Comparison of ENCODE assay signal across 9 cellular contexts in the genomic region with DNA sequence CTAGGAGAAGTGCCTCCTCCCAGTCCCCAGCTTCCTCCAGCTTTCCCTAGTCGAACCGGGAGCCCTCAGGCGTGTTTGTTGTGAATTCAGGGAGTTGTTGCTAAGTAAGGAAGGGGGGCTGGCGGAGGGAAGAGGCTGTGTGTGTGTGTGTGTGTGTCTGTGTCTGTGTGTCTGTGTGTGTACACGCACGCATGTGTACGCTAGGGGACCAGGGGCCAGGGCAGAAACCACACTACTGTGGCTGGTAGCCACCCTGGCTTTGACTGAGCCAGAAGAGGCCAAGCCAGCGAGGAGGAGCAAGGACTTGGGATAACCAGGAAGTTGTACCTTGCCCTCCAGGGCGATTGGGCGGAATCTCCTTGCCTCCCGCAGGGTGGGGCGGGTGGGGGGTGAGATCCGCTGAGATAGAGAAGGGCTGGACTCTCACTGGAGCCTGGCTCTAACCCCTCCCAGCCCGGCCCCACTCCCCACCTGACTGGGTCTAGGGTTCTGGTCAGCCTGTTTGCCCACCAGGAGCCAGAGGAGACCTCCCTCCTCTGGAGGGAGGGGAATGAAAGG. TPM values are rescaled to one million over a fixed set of nuclear protein-coding genes. Genes with fewer than 3 reads are reported as not detected.
DNase-seq lines count a peak whose midpoint lies in the region; ATAC-seq and TF ChIP-seq lines count a peak whose summit lies in the region.
"Had no signal": no experiment of that assay in that cellular context is flagged by ENCODE, and none has a peak within 500 bp of the region (broad histone marks: within the 10 kb centered on the region; RNA-seq: fewer than 3 reads in every experiment).

No MANE protein-coding gene starts in this region.

- peak overlapping the region; percentile 98 for H3K27ac Mint-ChIP-seq in WTC11
- peak overlapping the region; percentile 99 for H3K27ac Mint-ChIP-seq in nephron progenitor cell

- peak; percentile 4 for ATAC-seq in WTC11
- no peak for ATAC-seq in HG02571 (IDR thresholded peaks at IDR 0.05; ENCODE audit: unreplicated experiment)
- no peak for ATAC-seq in HG02938 (IDR thresholded peaks at IDR 0.05; ENCODE audit: unreplicated experiment)

- no peaks in the 10 kb centered on the region for H3K36me3 ChIP-seq in esophagus squamous epithelium

- peak overlapping the region in 3 of 4 donors; percentile 29 to 92 (median 78) for H3K4me3 ChIP-seq in esophagus squamous epithelium

- H3K9me3 Mint-ChIP-seq in WTC11 (no peaks in the 10 kb centered on the region), nephron progenitor cell (no peaks in the 10 kb centered on the region)

- TF ChIP-seq CTCF in WTC11 (IDR thresholded peaks at IDR 0.05) (no peak), esophagus squamous epithelium (IDR thresholded peaks at IDR 0.05) (no peak), nephron progenitor cell (IDR thresholded peaks at IDR 0.05) (no peak)

- peak in 2 of 4 donors; percentile 6 to 47 for TF ChIP-seq POLR2A in esophagus squamous epithelium (IDR thresholded peaks at IDR 0.05)

- CTCF ChIA-PET in WTC11 (lab: Charles Lee): interaction anchor here (2.9 kb wide), 1 partner anchor 11 kb away, joined by 34 read pairs; no protein-coding TSS in a partner anchor

- H3K4me3 Mint-ChIP-seq in WTC11 (peak overlapping the region; percentile 46), nephron progenitor cell (peak overlapping the region; percentile 76)

- intact Hi-C loops in esophagus squamous epithelium (cut with DNase I): no loop called here

- H3K27me3 ChIP-seq in esophagus squamous epithelium: no peaks in the 10 kb centered on the region

- H3K4me1 ChIP-seq in esophagus squamous epithelium: peaks cover 95 to 100% (median 99%) of the 10 kb centered on the region in 3 donors

- no peaks in the 10 kb centered on the region for H3K9me3 ChIP-seq in esophagus squamous epithelium

- 16 to 20% methylated on average over 1 to 5 of the region's 14 CpGs for WGBS in esophagus squamous epithelium, 2 donors

- H3K36me3 Mint-ChIP-seq in WTC11 (no peaks in the 10 kb centered on the region), nephron progenitor cell (ENCODE audit: low read depth) (no peaks in the 10 kb centered on the region)

- H3K27me3 Mint-ChIP-seq in WTC11 (ENCODE audit: low read depth) (no peaks in the 10 kb centered on the region), nephron progenitor cell (ENCODE audit: low read depth, poor library complexity) (no peaks in the 10 kb centered on the region)

- H3K27ac ChIP-seq in esophagus squamous epithelium: peak overlapping the region; percentile 95 to 100 (median 98)
- H3K27ac ChIP-seq: HL-60 had no signal

- POLR2A ChIA-PET in WTC11 (lab: Charles Lee): no interaction called here

- DNase-seq in AG20443 (ENCODE audit: low spot score) (peak; percentile 73), HK-2 (ENCODE audit: unreplicated experiment) (peak; percentile 86), WTC11 (ENCODE audit: low spot score) (peak; percentile 60), esophagus squamous epithelium (lab: John Stamatoyannopoulos, UW) (no peak), nephron progenitor cell (peak; percentile 48), GOT3 (lab: John Stamatoyannopoulos, UW) (no peak)

- H3K4me1 Mint-ChIP-seq in WTC11 (peaks cover 88% of the 10 kb centered on the region), nephron progenitor cell (peaks cover 87% of the 10 kb centered on the region)

TF ChIP-seq in WTC11, 78 proteins besides CTCF, POLR2A, EP300 and RAD21:
- TF ChIP-seq, protein P1, sequence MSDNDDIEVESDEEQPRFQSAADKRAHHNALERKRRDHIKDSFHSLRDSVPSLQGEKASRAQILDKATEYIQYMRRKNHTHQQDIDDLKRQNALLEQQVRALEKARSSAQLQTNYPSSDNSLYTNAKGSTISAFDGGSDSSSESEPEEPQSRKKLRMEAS (CRISPR knock-in tag; IDR thresholded peaks at IDR 0.05): 0 out of 2 replicates have a peak, but pooled peaks have one; percentile 7
- TF ChIP-seq CBFB (CRISPR knock-in tag; IDR thresholded peaks at IDR 0.05; ENCODE audit: low read depth): no peak
TF ChIP-seq in WTC11: peak in this region for 1.

RNA-seq across cellular contexts. Expression of a gene that starts 7.5 kb away (rescaled TPM):
- total RNA-seq in WTC11 (2021) (62.1 to 65.3 TPM (median 64.7 TPM) in 3 replicates), esophagus squamous epithelium (10 to 100 TPM; 16.4 to 29.6 (median 18.9) TPM)

RNA-seq across cellular contexts. Expression of a gene that starts 34.5 kb away (rescaled TPM):
- 0.07 TPM in 1 of 3 replicates, not detected in the others for total RNA-seq in WTC11 (2021)
- under 1 TPM in 1 of 4 donors, not detected in 3; 0.06 TPM for total RNA-seq in esophagus squamous epithelium

RNA-seq across cellular contexts. Expression of a gene that starts 37.9 kb away (rescaled TPM):
- total RNA-seq in WTC11 (2021) (not detected in 3 replicates), esophagus squamous epithelium (under 1 TPM in 1 of 4 donors, not detected in 3; 0.57 TPM)

RNA-seq across cellular contexts. Expression of a gene that starts 53.4 kb away (rescaled TPM):
- not detected in 3 replicates for total RNA-seq in WTC11 (2021)
- total RNA-seq in esophagus squamous epithelium: not detected

Comparison
In these comparisons a context has a peak if more than half of its experiments do, and no peak if none do; other contexts are left out.
1. DNase-seq: peak in AG20443 (single experiment), HK-2 (single experiment), WTC11 (single experiment) and nephron progenitor cell (single experiment); none in esophagus squamous epithelium (single experiment) and GOT3 (single experiment).